In the genomic region with DNA sequence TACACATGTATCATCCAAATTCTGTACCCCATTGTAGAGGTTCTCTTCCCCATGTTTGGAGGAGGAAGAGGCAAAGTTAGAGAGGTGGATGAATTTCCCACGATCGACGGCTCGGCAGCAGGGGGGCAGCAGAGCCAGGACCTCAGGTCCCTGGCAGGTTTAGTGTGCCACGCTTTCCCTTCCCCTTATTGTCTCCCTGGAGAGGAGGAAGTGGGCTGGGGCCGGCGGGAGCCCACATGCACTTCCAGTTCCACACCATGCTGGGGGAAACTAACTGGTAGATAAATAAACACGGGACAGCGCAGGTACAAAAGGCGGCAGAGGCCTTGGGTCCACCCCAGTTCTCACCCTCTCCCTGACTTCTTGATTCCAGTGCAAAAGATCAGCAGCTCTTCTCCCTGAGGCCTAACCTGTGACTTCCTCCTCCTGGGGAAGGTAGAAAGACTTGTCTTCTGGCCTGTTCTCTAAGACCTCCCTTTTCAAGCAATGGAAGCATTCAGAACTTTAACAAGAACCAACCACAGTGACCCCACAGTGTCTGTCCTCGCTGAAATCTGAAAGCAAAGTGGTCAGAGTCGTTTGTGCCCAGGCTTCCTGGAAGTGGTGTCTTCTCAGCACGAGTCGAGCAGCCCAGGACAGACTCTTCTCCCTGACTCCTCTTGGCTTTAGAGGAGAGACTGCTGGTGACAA, we compare ENCODE assay signal across 8 cellular contexts. TPM values are rescaled to one million over a fixed set of nuclear protein-coding genes. Genes with fewer than 3 reads are reported as not detected.
A peak's percentile ranks its signal among the peaks of the same experiment; 100 is the strongest.
DNase-seq lines count a peak whose midpoint lies in the region; FAIRE-seq and TF ChIP-seq lines count a peak whose summit lies in the region.

No MANE protein-coding gene starts in this region.

- no peaks in the 10 kb centered on the region for H3K9me3 Mint-ChIP-seq in astrocyte (ENCODE audit: unreplicated experiment)

- no peak overlapping the region for H3K4me3 Mint-ChIP-seq in astrocyte (ENCODE audit: unreplicated experiment)

- no peaks in the 10 kb centered on the region for H3K36me3 ChIP-seq in astrocyte (ENCODE audit: insufficient read depth, low read length)

- no peaks in the 10 kb centered on the region for H3K36me3 Mint-ChIP-seq in astrocyte (ENCODE audit: low read depth, unreplicated experiment)

- TF ChIP-seq CTCF in astrocyte (IDR thresholded peaks at IDR 0.05; ENCODE audit: insufficient read depth, low read depth, low read length): no peak

- DNase-seq in AML-193 (lab: John Stamatoyannopoulos, UW) (peak; percentile 63 to 66), Kasumi-1 (lab: John Stamatoyannopoulos, UW) (peak; percentile 71 to 74), astrocyte (ENCODE audit: low read depth) (no peak), midbrain (lab: John Stamatoyannopoulos, UW) (peak; percentile 24), frontal cortex (ENCODE audit: low spot score in 2 of 2) (no peak), T-helper 9 cell (no peak), putamen (ENCODE audit: low spot score) (no peak)
- DNase-seq in stimulated activated CD4-positive, alpha-beta T cell treated with anti-CD3 and anti-CD28 coated beads, Interleukin-2, amount 100 ng/mL, for 48 hours: no peak

- H3K79me2 ChIP-seq in astrocyte (ENCODE audit: insufficient read depth, low read length): no peaks in the 10 kb centered on the region

- FAIRE-seq in astrocyte (lab: Jason Lieb, UNC) (no peak), frontal cortex (lab: Jason Lieb, UNC) (no peak)

- H4K20me1 ChIP-seq in astrocyte (ENCODE audit: insufficient read depth, low read length): no peaks in the 10 kb centered on the region

- H3K4me3 ChIP-seq in astrocyte (ENCODE audit: insufficient read depth, low read depth, low read length): no peak overlapping the region

- no peak overlapping the region for H3K27ac ChIP-seq in astrocyte (ENCODE audit: low read depth, low read length)

- no peak overlapping the region for H3K4me2 ChIP-seq in astrocyte (ENCODE audit: low read length)

- no peak overlapping the region for H3K27ac Mint-ChIP-seq in astrocyte (ENCODE audit: unreplicated experiment)

- peak overlapping the region; percentile 43 for H2AFZ ChIP-seq in astrocyte (ENCODE audit: low read depth, low read length)

- H3K9me3 ChIP-seq in astrocyte (ENCODE audit: insufficient read depth, low read depth, low read length): no peaks in the 10 kb centered on the region

- peaks cover 28% of the 10 kb centered on the region for H3K4me1 ChIP-seq in astrocyte (ENCODE audit: insufficient read depth, low read length)

- H3K27me3 Mint-ChIP-seq in astrocyte (ENCODE audit: low read depth, unreplicated experiment): peaks cover 11% of the 10 kb centered on the region

- H3K4me1 Mint-ChIP-seq in astrocyte (ENCODE audit: low read depth, unreplicated experiment): peaks cover 8% of the 10 kb centered on the region

- no peaks in the 10 kb centered on the region for H3K27me3 ChIP-seq in astrocyte (ENCODE audit: insufficient read depth, low read length)

- no peak overlapping the region for H3K9ac ChIP-seq in astrocyte (ENCODE audit: low read length)

RNA-seq across cellular contexts. Expression of a gene that starts 30.5 kb away (rescaled TPM):
- total RNA-seq in astrocyte (0.30 TPM in 1 of 2 replicates, not detected in the other), frontal cortex (22.4 TPM)

Comparison
In these comparisons a context has a peak if more than half of its experiments do, and no peak if none do; other contexts are left out.
1. DNase-seq: peak in AML-193 (2 of 2), Kasumi-1 (2 of 2) and midbrain (single experiment); none in astrocyte (single experiment), frontal cortex (0 of 2), stimulated activated CD4-positive, alpha-beta T cell treated with anti-CD3 and anti-CD28 coated beads, Interleukin-2, amount 100 ng/mL, for 48 hours (0 of 2), T-helper 9 cell (single experiment) and putamen (single experiment).
2. RNA of a gene that starts 30.5 kb away (total RNA-seq): 22.4 TPM in frontal cortex (single experiment); 0.30 TPM in astrocyte; every median in the first group is over 10 times any median in the second.